ENCODE assay signal across 31 cellular contexts in the genomic region with DNA sequence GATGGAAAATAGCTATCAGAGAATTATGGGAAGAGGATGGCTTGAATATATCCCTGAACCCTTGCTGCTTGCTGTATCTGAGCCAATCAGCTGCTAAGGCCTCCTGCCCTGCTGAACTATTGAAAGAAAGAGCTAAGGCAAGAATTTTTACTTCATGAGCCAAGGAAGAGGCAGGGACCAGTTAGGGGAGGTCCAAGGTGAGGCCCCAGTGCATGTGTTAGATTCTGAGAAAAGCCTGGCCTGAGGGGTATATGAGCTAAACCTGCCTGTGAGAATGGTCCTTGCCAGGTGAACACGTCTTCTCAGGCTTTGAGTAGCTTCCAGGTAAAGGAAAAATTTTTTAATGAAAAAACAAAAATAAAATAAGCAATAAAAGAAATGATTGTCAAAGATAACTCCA.
"Had no signal": no experiment of that assay in that cellular context is flagged by ENCODE, and none has a peak within 500 bp of the region (broad histone marks: within the 10 kb centered on the region; RNA-seq: fewer than 3 reads in every experiment).

No MANE protein-coding gene starts in this region.

- H3K4me3 Mint-ChIP-seq: activated B cell treated with CpG ODN at 0.5 μM for 24 hours; activated CD8-positive, alpha-beta T cell treated with anti-CD3 and anti-CD28 coated beads for 36 hours; activated naive CD8-positive, alpha-beta T cell treated with anti-CD3 and anti-CD28 coated beads, Interleukin-2, amount 50 U/mL, for 24 hours; activated T-cell treated with anti-CD3 and anti-CD28 coated beads, Interleukin-2, amount 50 U/mL, for 4 hours; activated T-helper 17 cell treated with anti-CD3 and anti-CD28 coated beads, Interleukin-2, amount 50 U/mL, for 72 hours; effector memory CD8-positive, alpha-beta T cell; naive B cell; stimulated activated naive CD8-positive, alpha-beta T cell treated with anti-CD3 and anti-CD28 coated beads, Interleukin-15, Interleukin-2, amounts not matched to agents 100 ng/mL and 50 ng/mL, for 24 hours; T-helper 17 cell; type B pancreatic cell had no signal

- H3K36me3 ChIP-seq: ovary, prostate gland, thoracic aorta, uterus had no signal

- H3K27me3 ChIP-seq: ovary, uterus had no signal

- ATAC-seq: activated CD8-positive, alpha-beta T cell treated with anti-CD3 and anti-CD28 coated beads for 36 hours; activated naive CD8-positive, alpha-beta T cell treated with anti-CD3 and anti-CD28 coated beads, Interleukin-2, amount 50 U/mL, for 24 hours; activated T-cell treated with anti-CD3 and anti-CD28 coated beads, Interleukin-2, amount 50 U/mL, for 4 hours; activated T-helper 17 cell treated with anti-CD3 and anti-CD28 coated beads, Interleukin-2, amount 50 U/mL, for 72 hours; effector memory CD8-positive, alpha-beta T cell; left cardiac atrium; left ventricle myocardium superior; sciatic nerve; T-helper 17 cell had no signal

- H3K9me3 ChIP-seq: ovary, prostate gland, thoracic aorta, uterus had no signal

- H3K9me3 Mint-ChIP-seq: activated B cell treated with CpG ODN at 0.5 μM for 24 hours; activated CD8-positive, alpha-beta T cell treated with anti-CD3 and anti-CD28 coated beads for 36 hours; activated naive CD8-positive, alpha-beta T cell treated with anti-CD3 and anti-CD28 coated beads, Interleukin-2, amount 50 U/mL, for 24 hours; activated T-helper 17 cell treated with anti-CD3 and anti-CD28 coated beads, Interleukin-2, amount 50 U/mL, for 72 hours; naive B cell; stimulated activated naive CD8-positive, alpha-beta T cell treated with anti-CD3 and anti-CD28 coated beads, Interleukin-15, Interleukin-2, amounts not matched to agents 100 ng/mL and 50 ng/mL, for 24 hours; type B pancreatic cell had no signal

- H3K27ac ChIP-seq: ovary, prostate gland, skin epidermis, thoracic aorta, uterus had no signal

- DNase-seq: activated B cell treated with CpG ODN at 0.5 μM for 24 hours; activated CD4-positive, alpha-beta T cell treated with anti-CD3 and anti-CD28 coated beads, Interleukin-2, amount 50 U/mL, for 1 hour; activated CD8-positive, alpha-beta T cell treated with anti-CD3 and anti-CD28 coated beads for 36 hours; activated gamma-delta T cell treated with Interleukin-2 at 50 U/mL for 16 hours; activated naive CD4-positive, alpha-beta T cell treated with anti-CD3 and anti-CD28 coated beads, Interleukin-2, amount 50 U/mL, for 16 hours; activated naive CD8-positive, alpha-beta T cell treated with anti-CD3 and anti-CD28 coated beads, Interleukin-2, amount 50 U/mL, for 24 hours; activated T-cell treated with anti-CD3 and anti-CD28 coated beads, Interleukin-2, amount 50 U/mL, for 4 hours; amygdala; caudate nucleus; cortex of kidney; effector memory CD8-positive, alpha-beta T cell; foreskin fibroblast; head of caudate nucleus; hippocampal formation; left cardiac atrium; left ventricle myocardium superior; naive B cell; ovary; retina; stimulated activated CD4-positive, alpha-beta T cell treated with anti-CD3 and anti-CD28 coated beads, Interleukin-12 subunit alpha, Interleukin-12 subunit beta, amount 100 ng/mL, for 4 hours; stimulated activated CD4-positive, alpha-beta T cell treated with anti-CD3 and anti-CD28 coated beads, Interleukin-4, amount 100 ng/mL, for 1 hour; T-helper 17 cell; T1000; uterus had no signal

- H3K4me1 Mint-ChIP-seq: activated B cell treated with CpG ODN at 0.5 μM for 24 hours; activated naive CD8-positive, alpha-beta T cell treated with anti-CD3 and anti-CD28 coated beads, Interleukin-2, amount 50 U/mL, for 24 hours; activated T-helper 17 cell treated with anti-CD3 and anti-CD28 coated beads, Interleukin-2, amount 50 U/mL, for 72 hours; naive B cell; T-helper 17 cell had no signal

- H3K27ac Mint-ChIP-seq: activated B cell treated with CpG ODN at 0.5 μM for 24 hours; activated CD8-positive, alpha-beta T cell treated with anti-CD3 and anti-CD28 coated beads for 36 hours; activated naive CD8-positive, alpha-beta T cell treated with anti-CD3 and anti-CD28 coated beads, Interleukin-2, amount 50 U/mL, for 24 hours; activated T-helper 17 cell treated with anti-CD3 and anti-CD28 coated beads, Interleukin-2, amount 50 U/mL, for 72 hours; effector memory CD8-positive, alpha-beta T cell; naive B cell; stimulated activated naive CD8-positive, alpha-beta T cell treated with anti-CD3 and anti-CD28 coated beads, Interleukin-15, Interleukin-2, amounts not matched to agents 100 ng/mL and 50 ng/mL, for 24 hours; T-helper 17 cell; type B pancreatic cell had no signal

- H3K4me3 ChIP-seq: ovary, prostate gland, skin epidermis, thoracic aorta, uterus had no signal

- H3K27me3 Mint-ChIP-seq: activated B cell treated with CpG ODN at 0.5 μM for 24 hours; activated CD8-positive, alpha-beta T cell treated with anti-CD3 and anti-CD28 coated beads for 36 hours; activated naive CD8-positive, alpha-beta T cell treated with anti-CD3 and anti-CD28 coated beads, Interleukin-2, amount 50 U/mL, for 24 hours; activated T-helper 17 cell treated with anti-CD3 and anti-CD28 coated beads, Interleukin-2, amount 50 U/mL, for 72 hours; effector memory CD8-positive, alpha-beta T cell; naive B cell; stimulated activated naive CD8-positive, alpha-beta T cell treated with anti-CD3 and anti-CD28 coated beads, Interleukin-15, Interleukin-2, amounts not matched to agents 100 ng/mL and 50 ng/mL, for 24 hours; T-helper 17 cell; type B pancreatic cell had no signal

- H3K4me1 ChIP-seq: prostate gland, uterus had no signal

- H3K36me3 Mint-ChIP-seq: naive B cell, type B pancreatic cell had no signal
